Comparison of ENCODE assay signal across 17 cellular contexts in genomic region chr1:51898090-51898734, GRCh38. TPM values are rescaled to one million over a fixed set of nuclear protein-coding genes. Genes with fewer than 3 reads are reported as not detected.
DNase-seq lines count a peak whose midpoint lies in the region; ATAC-seq and TF ChIP-seq lines count a peak whose summit lies in the region.
"Had no signal": no experiment of that assay in that cellular context is flagged by ENCODE, and none has a peak within 500 bp of the region (broad histone marks: within the 10 kb centered on the region; RNA-seq: fewer than 3 reads in every experiment).

No MANE protein-coding gene starts in this region.

- no peaks in the 10 kb centered on the region for H3K36me3 ChIP-seq in psoas muscle (ENCODE audit: insufficient read depth in 1 of 2, low read depth in 1 of 2)
- H3K36me3 ChIP-seq: BLaER1, ovary, vagina had no signal

- intact Hi-C loops in psoas muscle (cut with DNase I) = loop anchor here in 1 of 2 donors (5.0 kb wide), 1 partner anchor 104 kb away; no protein-coding TSS in a partner anchor

- no peak overlapping the region for H3K27ac ChIP-seq in psoas muscle
- H3K27ac ChIP-seq: BLaER1, HL-60, ovary, vagina had no signal

- no peaks in the 10 kb centered on the region for H3K4me1 ChIP-seq in psoas muscle
- H3K4me1 ChIP-seq: BLaER1, vagina had no signal

- DNase-seq in ACHN (peak; percentile 87), HS-27A (ENCODE audit: low read depth) (peak; percentile 95), astrocyte of the cerebellum (ENCODE audit: low read depth) (peak; percentile 63), hepatic stellate cell (ENCODE audit: low spot score) (peak; percentile 62), inferior parietal cortex (ENCODE audit: extremely low spot score) (no peak), NCI-H187 treated with DMSO at 0.1 percent for 48 hours (lab: John Stamatoyannopoulos, UW) (no peak), psoas muscle (no peak)
- DNase-seq: activated CD4-positive, alpha-beta memory T cell treated with anti-CD3 and anti-CD28 coated beads for 36 hours; activated naive CD4-positive, alpha-beta T cell treated with anti-CD3 and anti-CD28 coated beads, Interleukin-2, amount 50 U/mL, for 16 hours; head of caudate nucleus; OCI-M1; ovary; stimulated activated CD4-positive, alpha-beta T cell treated with anti-CD3 and anti-CD28 coated beads, Interleukin-2, amount 100 ng/mL, for 24 hours had no signal

- H3K9me3 ChIP-seq in psoas muscle = no peaks in the 10 kb centered on the region
- H3K9me3 ChIP-seq: BLaER1, ovary, vagina had no signal

- no peak overlapping the region for H3K4me3 ChIP-seq in astrocyte of the cerebellum (ENCODE audit: low read depth, low read length)
- no peak overlapping the region for H3K4me3 ChIP-seq in psoas muscle
- H3K4me3 ChIP-seq: BLaER1, ovary, vagina had no signal

- TF ChIP-seq CTCF in astrocyte of the cerebellum (IDR thresholded peaks at IDR 0.05; ENCODE audit: low read depth, low read length, missing control alignments) (no peak), psoas muscle (IDR thresholded peaks at IDR 0.05) (no peak)

- in situ Hi-C loops in ACHN (cut with HindIII; ENCODE audit: low pct_ligation_motif_present, low pct_unique_long_range_greater_than_20kb, low sequenced_read_pairs) = no loop called here
- in situ Hi-C loops in astrocyte of the cerebellum (cut with HindIII; ENCODE audit: low sequenced_read_pairs) = no loop called here

- WGBS in psoas muscle, 3 donors = 62 to 64% (median 62%) methylated on average over 6 of the region's 6 CpGs

- ATAC-seq in HG02981 (IDR thresholded peaks at IDR 0.05; ENCODE audit: unreplicated experiment) (no peak), psoas muscle (no peak)

- peaks cover 0 to 43% (median 0%) of the 10 kb centered on the region in 3 donors for H3K27me3 ChIP-seq in psoas muscle (ENCODE audit: insufficient read depth in 3 of 3, low read length in 2 of 3)
- H3K27me3 ChIP-seq: BLaER1, ovary, vagina had no signal

RNA-seq across cellular contexts. Expression of gene NRDC, which starts 19.7 kb away (rescaled TPM):
- 100 to 1,000 TPM; 232 to 385 (median 288) TPM for total RNA-seq in psoas muscle
- 100 to 1,000 TPM; 132 to 346 (median 178) TPM for polyA plus RNA-seq in psoas muscle

Comparison
In these comparisons a context has a peak if more than half of its experiments do, and no peak if none do; other contexts are left out.
1. DNase-seq: peak in ACHN (single experiment), HS-27A (single experiment), astrocyte of the cerebellum (single experiment) and hepatic stellate cell (single experiment); none in inferior parietal cortex (single experiment), NCI-H187 treated with DMSO at 0.1 percent for 48 hours (single experiment) and psoas muscle (0 of 2).